7 cellular contexts compared by ENCODE assay signal in genomic region chr10:73647875-73648228, GRCh38. TPM values are rescaled to one million over a fixed set of nuclear protein-coding genes. Genes with fewer than 3 reads are reported as not detected.
DNase-seq lines count a peak whose midpoint lies in the region; ATAC-seq, FAIRE-seq and TF ChIP-seq lines count a peak whose summit lies in the region.

No MANE protein-coding gene starts in this region.

- H3K36me3 ChIP-seq in HUES6 (ENCODE audit: control insufficient read depth, insufficient read depth, low read length) (no peaks in the 10 kb centered on the region), stomach (no peaks in the 10 kb centered on the region)

- TF ChIP-seq CTCF in astrocyte of the spinal cord (IDR thresholded peaks at IDR 0.05; ENCODE audit: low read depth, low read length) (no peak), stomach (IDR thresholded peaks at IDR 0.05) (no peak), D721Med (IDR thresholded peaks at IDR 0.05; ENCODE audit: insufficient read depth, missing control alignments) (no peak), GM10266 (IDR thresholded peaks at IDR 0.05; ENCODE audit: control insufficient read depth, insufficient read depth, low read depth, missing control alignments) (no peak)

- no peak for TF ChIP-seq EP300 in stomach (IDR thresholded peaks at IDR 0.05)

- H3K4me1 ChIP-seq in HUES6 (ENCODE audit: control insufficient read depth, insufficient read depth, low read length) = peaks cover 28% of the 10 kb centered on the region
- peaks cover 7 to 41% (median 29%) of the 10 kb centered on the region in 4 donors for H3K4me1 ChIP-seq in stomach

- intact Hi-C loops in left colon (cut with DNase I, micrococcal nuclease) (loop anchor here in 1 of 2 donors (5.0 kb wide), 1 partner anchor 121 kb away; no protein-coding TSS in a partner anchor), stomach (cut with DNase I; ENCODE audit: low total_unique reads) (no loop called here)

- no peak for TF ChIP-seq POLR2A in stomach (IDR thresholded peaks at IDR 0.05)

- peak overlapping the region; percentile 63 for H3K9ac ChIP-seq in HUES6 (ENCODE audit: low read length)

- DNase-seq in astrocyte of the spinal cord (ENCODE audit: low read depth, low spot score) (no peak), left colon (no peak), stomach (no peak), D721Med (ENCODE audit: insufficient read length, low spot score) (no peak), NCI-H1417 treated with DMSO at 0.1 percent for 48 hours (lab: John Stamatoyannopoulos, UW) (no peak), GM10266 (ENCODE audit: extremely low spot score) (no peak)

- H3K27me3 ChIP-seq in HUES6 (ENCODE audit: control insufficient read depth, insufficient read depth, low read length) = no peaks in the 10 kb centered on the region
- no peaks in the 10 kb centered on the region for H3K27me3 ChIP-seq in stomach

- 9 to 18% (median 14%) methylated on average over 15 to 18 of the region's 18 CpGs for WGBS in stomach, 5 donors

- no peak for FAIRE-seq in D721Med (lab: Jason Lieb, UNC)

- peak overlapping the region; percentile 75 for H3K4me3 ChIP-seq in HUES6 (ENCODE audit: low read depth, low read length)
- H3K4me3 ChIP-seq in astrocyte of the spinal cord (ENCODE audit: low read depth, low read length) = peak overlapping the region; percentile 58
- peak overlapping the region; percentile 58 to 80 (median 64) for H3K4me3 ChIP-seq in stomach

- peak; percentile 2 for ATAC-seq in left colon

- H3K9me3 ChIP-seq in HUES6 (ENCODE audit: control insufficient read depth, insufficient read depth, low read depth, low read length) (no peaks in the 10 kb centered on the region), stomach (no peaks in the 10 kb centered on the region)

- H3K27ac ChIP-seq in HUES6 (ENCODE audit: low read depth, low read length) (peak overlapping the region; percentile 51; the same call in 1 of the 2 replicates), stomach (peak overlapping the region in 3 of 5 donors; percentile 38 to 60 (median 57))

- in situ Hi-C loops in astrocyte of the spinal cord (cut with HindIII; ENCODE audit: low sequenced_read_pairs) = no loop called here

RNA-seq across cellular contexts. Expression of gene MYOZ1, which starts 6.6 kb away (rescaled TPM):
- total RNA-seq in left colon = not detected
- 1 to 10 TPM in 1 of 5 donors, not detected in 4; 1.3 TPM for total RNA-seq in stomach
- polyA plus RNA-seq in stomach = 1 to 10 TPM in 1 of 3 donors, under 1 TPM in 2; 0.18 to 1.2 (median 0.19) TPM

RNA-seq across cellular contexts. Expression of gene SYNPO2L, which starts 8.0 kb away (rescaled TPM):
- total RNA-seq in left colon (not detected), stomach (not detected)
- polyA plus RNA-seq in stomach = under 1 TPM in 2 of 3 donors, not detected in 1; 0.03 to 0.12 TPM

RNA-seq across cellular contexts. Expression of gene AGAP5, which starts 50.1 kb away (rescaled TPM):
- total RNA-seq in left colon (1 to 10 TPM; 8.0 to 9.8 TPM), stomach (10 to 100 TPM in 1 of 5 donors, 1 to 10 TPM in 4; 4.1 to 20.1 (median 8.7) TPM)
- 1 to 10 TPM; 1.8 to 4.7 (median 2.0) TPM for polyA plus RNA-seq in stomach

RNA-seq across cellular contexts. Expression of gene USP54, which starts 56.7 kb away (rescaled TPM):
- total RNA-seq in left colon (100 to 1,000 TPM; 111 to 121 TPM), stomach (100 to 1,000 TPM in 4 of 5 donors, 10 to 100 TPM in 1; 33.0 to 369 (median 112) TPM)
- polyA plus RNA-seq in stomach = 10 to 100 TPM in 2 of 3 donors, 1 to 10 TPM in 1; 7.3 to 17.3 (median 11.1) TPM
